Comparison of ENCODE assay signal across 35 cellular contexts in the genomic region with DNA sequence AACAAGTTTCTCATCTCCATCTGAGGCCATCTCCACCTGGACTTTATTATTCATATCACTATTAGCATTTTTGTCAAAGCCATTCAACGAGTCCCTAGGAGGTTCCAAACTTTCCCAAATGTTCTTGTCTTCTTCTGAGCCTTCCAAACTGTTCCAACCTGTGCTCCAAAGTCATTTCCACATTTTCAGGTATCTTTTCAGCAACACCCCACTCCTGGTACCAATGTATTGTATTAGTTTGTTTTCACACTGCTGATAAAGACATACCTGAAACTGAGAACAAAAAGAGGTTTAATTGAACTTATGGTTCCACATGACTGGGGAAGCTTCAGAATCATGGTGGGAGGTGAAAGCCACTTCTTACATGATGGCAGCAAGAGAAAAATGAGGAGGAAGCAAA.
"Had no signal": no experiment of that assay in that cellular context is flagged by ENCODE, and none has a peak within 500 bp of the region (broad histone marks: within the 10 kb centered on the region; RNA-seq: fewer than 3 reads in every experiment).

No MANE protein-coding gene starts in this region.

- H3K27ac ChIP-seq: adrenal gland, body of pancreas, brain microvascular endothelial cell, breast epithelium, VCaP had no signal

- H3K27me3 Mint-ChIP-seq: activated CD4-positive, alpha-beta memory T cell treated with anti-CD3 and anti-CD28 coated beads for 36 hours; activated CD8-positive, alpha-beta T cell treated with anti-CD3 and anti-CD28 coated beads for 36 hours; activated naive CD8-positive, alpha-beta T cell treated with anti-CD3 and anti-CD28 coated beads for 36 hours; activated T-helper 17 cell treated with anti-CD3 and anti-CD28 coated beads, Interleukin-2, amount 50 U/mL, for 72 hours had no signal

- H3K4me1 Mint-ChIP-seq: activated B cell treated with CpG ODN at 0.5 μM for 24 hours; activated naive CD8-positive, alpha-beta T cell treated with anti-CD3 and anti-CD28 coated beads for 36 hours; activated T-helper 17 cell treated with anti-CD3 and anti-CD28 coated beads, Interleukin-2, amount 50 U/mL, for 72 hours had no signal

- H3K27me3 ChIP-seq: adrenal gland, body of pancreas, brain microvascular endothelial cell, breast epithelium had no signal

- ATAC-seq: activated CD8-positive, alpha-beta T cell treated with anti-CD3 and anti-CD28 coated beads for 36 hours; activated naive CD4-positive, alpha-beta T cell treated with anti-CD3 and anti-CD28 coated beads, Interleukin-2, amount 50 U/mL, for 72 hours; activated T-cell treated with anti-CD3 and anti-CD28 coated beads, Interleukin-2, amount 50 U/mL, for 4 hours; activated T-cell treated with anti-CD3 and anti-CD28 coated beads, Interleukin-2, amount 50 U/mL, for 72 hours; activated T-helper 17 cell treated with anti-CD3 and anti-CD28 coated beads, Interleukin-2, amount 50 U/mL, for 72 hours; body of pancreas had no signal

- FAIRE-seq: astrocyte, TTC549 had no signal

- H3K36me3 ChIP-seq: adrenal gland, brain microvascular endothelial cell, breast epithelium had no signal

- DNase-seq: activated B cell treated with CpG ODN at 0.5 μM for 24 hours; activated CD4-positive, alpha-beta memory T cell treated with anti-CD3 and anti-CD28 coated beads for 36 hours; activated CD4-positive, alpha-beta T cell treated with anti-CD3 and anti-CD28 coated beads for 4 hours; activated CD4-positive, alpha-beta T cell treated with anti-CD3 and anti-CD28 coated beads, Interleukin-2, amount 10 ng/mL, durations not matched to agents 7 days and 5 days; activated CD4-positive, CD25-positive, alpha-beta regulatory T cell treated with anti-CD3 and anti-CD28 coated beads, Interleukin-2, amount 50 U/mL, for 72 hours; activated CD8-positive, alpha-beta memory T cell treated with anti-CD3 and anti-CD28 coated beads, Interleukin-2, amount 50 U/mL, for 4 hours; activated CD8-positive, alpha-beta T cell treated with anti-CD3 and anti-CD28 coated beads for 36 hours; activated effector memory CD4-positive, alpha-beta T cell treated with anti-CD3 and anti-CD28 coated beads, Interleukin-2, amount 50 U/mL, for 16 hours; activated gamma-delta T cell treated with Interleukin-2 at 50 U/mL for 16 hours; activated naive CD4-positive, alpha-beta T cell; activated naive CD4-positive, alpha-beta T cell treated with anti-CD3 and anti-CD28 coated beads for 36 hours; activated naive CD4-positive, alpha-beta T cell treated with anti-CD3 and anti-CD28 coated beads, Interleukin-2, amount 50 U/mL, for 16 hours; activated naive CD8-positive, alpha-beta T cell treated with anti-CD3 and anti-CD28 coated beads for 36 hours; activated T-cell treated with anti-CD3 and anti-CD28 coated beads for 4 hours; activated T-cell treated with anti-CD3 and anti-CD28 coated beads, Interleukin-2, amount 50 U/mL, for 1 hour; activated T-cell treated with anti-CD3 and anti-CD28 coated beads, Interleukin-2, amount 50 U/mL, for 4 hours; activated T-cell treated with anti-CD3 and anti-CD28 coated beads, Interleukin-2, amount 50 U/mL, for 72 hours; adrenal gland; amniotic stem cell; aorta; body of pancreas; brain microvascular endothelial cell; central memory CD4-positive, alpha-beta T cell; T-helper 1 cell; T-helper 2 cell; T-helper 9 cell had no signal

- H3K27ac Mint-ChIP-seq: activated B cell treated with CpG ODN at 0.5 μM for 24 hours; activated CD4-positive, alpha-beta memory T cell treated with anti-CD3 and anti-CD28 coated beads for 36 hours; activated CD4-positive, alpha-beta T cell treated with anti-CD3 and anti-CD28 coated beads, Interleukin-2, amount 10 ng/mL, durations not matched to agents 7 days and 5 days; activated CD8-positive, alpha-beta T cell treated with anti-CD3 and anti-CD28 coated beads for 36 hours; activated naive CD4-positive, alpha-beta T cell treated with anti-CD3 and anti-CD28 coated beads for 36 hours; activated naive CD4-positive, alpha-beta T cell treated with anti-CD3 and anti-CD28 coated beads, Interleukin-2, amount 50 U/mL, for 72 hours; activated naive CD8-positive, alpha-beta T cell treated with anti-CD3 and anti-CD28 coated beads for 36 hours; activated T-cell treated with anti-CD3 and anti-CD28 coated beads, Interleukin-2, amount 50 U/mL, for 72 hours; activated T-helper 1 cell treated with anti-CD3 and anti-CD28 coated beads, Interleukin-12 subunit alpha, Interleukin-12 subunit beta, Interleukin-2, Interleukin-4 antibody, amounts not matched to agents 30 ng/mL and 10 ng/mL and 1 ng/mL, durations not matched to agents 14 hours and 24 hours and 36 hours; activated T-helper 17 cell treated with anti-CD3 and anti-CD28 coated beads, Interleukin-2, amount 50 U/mL, for 72 hours; T-helper 1 cell treated with Interleukin-12 subunit alpha and Interleukin-12 subunit beta and Interleukin-4 antibody, amounts not matched to agents 30 μg/mL and 1 μg/mL, for 36 hours; T-helper 2 cell treated with Interferon-gamma antibody and Interleukin-4, amounts not matched to agents 5 μg/mL and 100 μg/mL, for 36 hours had no signal

- H3K4me3 Mint-ChIP-seq: activated B cell treated with CpG ODN at 0.5 μM for 24 hours; activated CD4-positive, alpha-beta memory T cell treated with anti-CD3 and anti-CD28 coated beads for 36 hours; activated CD4-positive, alpha-beta T cell treated with anti-CD3 and anti-CD28 coated beads, Interleukin-2, amount 10 ng/mL, durations not matched to agents 7 days and 5 days; activated CD8-positive, alpha-beta T cell treated with anti-CD3 and anti-CD28 coated beads for 36 hours; activated naive CD4-positive, alpha-beta T cell treated with anti-CD3 and anti-CD28 coated beads for 36 hours; activated naive CD8-positive, alpha-beta T cell treated with anti-CD3 and anti-CD28 coated beads for 36 hours; activated T-cell treated with anti-CD3 and anti-CD28 coated beads, Interleukin-2, amount 50 U/mL, for 4 hours; activated T-cell treated with anti-CD3 and anti-CD28 coated beads, Interleukin-2, amount 50 U/mL, for 72 hours; activated T-helper 1 cell treated with anti-CD3 and anti-CD28 coated beads, Interleukin-12 subunit alpha, Interleukin-12 subunit beta, Interleukin-2, Interleukin-4 antibody, amounts not matched to agents 30 ng/mL and 10 ng/mL and 1 ng/mL, durations not matched to agents 14 hours and 24 hours and 36 hours; activated T-helper 17 cell treated with anti-CD3 and anti-CD28 coated beads, Interleukin-2, amount 50 U/mL, for 72 hours; T-helper 1 cell treated with Interleukin-12 subunit alpha and Interleukin-12 subunit beta and Interleukin-4 antibody, amounts not matched to agents 30 μg/mL and 1 μg/mL, for 36 hours; T-helper 2 cell treated with Interferon-gamma antibody and Interleukin-4, amounts not matched to agents 5 μg/mL and 100 μg/mL, for 36 hours had no signal

- H3K4me1 ChIP-seq: adrenal gland, breast epithelium had no signal

- H3K4me3 ChIP-seq: adrenal gland, body of pancreas, breast epithelium had no signal
